8 cellular contexts compared by ENCODE assay signal in genomic region chr5:42994285-42995151, GRCh38. TPM values are rescaled to one million over a fixed set of nuclear protein-coding genes. Genes with fewer than 3 reads are reported as not detected.
DNase-seq lines count a peak whose midpoint lies in the region; ATAC-seq and TF ChIP-seq lines count a peak whose summit lies in the region.

No MANE protein-coding gene starts in this region.

- H3K4me1 ChIP-seq in GM23248 (ENCODE audit: insufficient read depth) (no peaks in the 10 kb centered on the region), Loucy (ENCODE audit: insufficient read depth, low read length, poor library complexity, severe bottlenecking) (peaks cover 43% of the 10 kb centered on the region)

- H3K27me3 ChIP-seq in GM23248 (replicated peaks; ENCODE audit: insufficient read depth) (no peaks in the 10 kb centered on the region), Loucy (ENCODE audit: insufficient read depth, low read length, poor library complexity, severe bottlenecking) (no peaks in the 10 kb centered on the region), WERI-Rb-1 (ENCODE audit: insufficient read depth, low read depth, severe bottlenecking) (peaks cover 83% of the 10 kb centered on the region)

- H3K9me3 ChIP-seq in GM23248 (ENCODE audit: low read depth), result no peaks in the 10 kb centered on the region
- H3K9me3 ChIP-seq in Loucy (ENCODE audit: insufficient read depth, low read depth, low read length), result no peaks in the 10 kb centered on the region
- peaks cover 41% of the 10 kb centered on the region for H3K9me3 ChIP-seq in WERI-Rb-1 (ENCODE audit: severe bottlenecking)

- WGBS in GM23248 (ENCODE audit: low coverage in 1 of 2, low lambda C conversion rate in 2 of 2, missing lambda C conversion rate in 2 of 2), 2 experiments, result 13% methylated on average over 47 of the region's 47 CpGs

- no peaks in the 10 kb centered on the region for H4K20me1 ChIP-seq in GM23248 (ENCODE audit: insufficient read depth)
- H4K20me1 ChIP-seq in Loucy (ENCODE audit: insufficient read depth, low read length, poor library complexity, severe bottlenecking), result no peaks in the 10 kb centered on the region

- H3K4me2 ChIP-seq in GM23248 (ENCODE audit: unreplicated experiment) (peak overlapping the region; percentile 64), Loucy (ENCODE audit: low read depth, low read length, poor library complexity, severe bottlenecking) (peak overlapping the region; percentile 92)

- H3K9ac ChIP-seq in GM23248 (peak overlapping the region; percentile 85), Loucy (ENCODE audit: low read depth, low read length, poor library complexity, severe bottlenecking) (peak overlapping the region; percentile 99)

- H3K79me2 ChIP-seq in GM23248 (ENCODE audit: insufficient read depth) (no peaks in the 10 kb centered on the region), Loucy (ENCODE audit: insufficient read depth, low read length) (peaks cover 79% of the 10 kb centered on the region)

- TF ChIP-seq CTCF in Loucy (conservative IDR thresholded peaks at IDR 0.05; ENCODE audit: low read length) (peak; percentile 75), WERI-Rb-1 (IDR thresholded peaks at IDR 0.05; ENCODE audit: low read depth, low read length) (peak; percentile 67)

- peak overlapping the region; percentile 71 for H3K4me3 ChIP-seq in GM23248
- H3K4me3 ChIP-seq in Loucy (ENCODE audit: low read length, poor library complexity, severe bottlenecking), result peak overlapping the region; percentile 87
- no peak overlapping the region for H3K4me3 ChIP-seq in WERI-Rb-1 (ENCODE audit: low read depth, low read length)

- H3K9me2 ChIP-seq in GM23248 (ENCODE audit: insufficient read depth) (no peaks in the 10 kb centered on the region), Loucy (replicated peaks; ENCODE audit: low read depth, low read length) (no peaks in the 10 kb centered on the region)

- peaks cover 24% of the 10 kb centered on the region for H3F3A ChIP-seq in GM23248 (ENCODE audit: insufficient read depth)
- H3F3A ChIP-seq in Loucy (ENCODE audit: low read depth), result peaks cover 22% of the 10 kb centered on the region; the same call in 1 of the 2 replicates

- intact Hi-C loops in left colon (cut with DNase I, micrococcal nuclease), result loop anchor here (5.0 to 10.0 kb wide), 3 partner anchors 42 to 50 kb away; partner anchors contain the start of gene ANXA2R (in 1 of the 2)

- H3K27ac ChIP-seq in GM23248, result peak overlapping the region; percentile 88
- no peak overlapping the region for H3K27ac ChIP-seq in WERI-Rb-1

- DNase-seq in ELF-1 (ENCODE audit: low read depth, low spot score) (peak; percentile 94), GM23248 (peak; percentile 93), WERI-Rb-1 (peak; percentile 61), left colon (peak; percentile 80 to 90), DMS153 treated with DMSO at 0.1 percent for 48 hours (lab: John Stamatoyannopoulos, UW; ENCODE audit: unreplicated experiment) (no peak)
- DNase-seq in central memory CD4-positive, alpha-beta T cell, result peak; percentile 85
- peak; percentile 54 to 72 for DNase-seq in stimulated activated CD4-positive, alpha-beta T cell treated with anti-CD3 and anti-CD28 coated beads, Interleukin-1b, Interleukin-23, amount 100 ng/mL, for 1 hour (ENCODE audit: low read depth in 2 of 2)

- H2AFZ ChIP-seq in GM23248 (peak overlapping the region; percentile 89), Loucy (ENCODE audit: low read length) (no peak overlapping the region)

- H3K36me3 ChIP-seq in GM23248 (ENCODE audit: low read depth) (no peaks in the 10 kb centered on the region), Loucy (ENCODE audit: insufficient read depth, low read length) (no peaks in the 10 kb centered on the region), WERI-Rb-1 (no peaks in the 10 kb centered on the region)

- in situ Hi-C loops in GM23248 (cut with MboI), result no loop called here

- ATAC-seq in left colon, result peak; percentile 82

RNA-seq across cellular contexts. Expression of gene ANXA2R, which starts 45.6 kb away (rescaled TPM):
- 0.13 and 1.2 TPM in 2 replicates for total RNA-seq in GM23248 (2014; rRNA removed; shearing (Covaris generic))
- polyA plus RNA-seq in GM23248 (2016; fragmentation: Nextera tagmentation; extraction: Ambion mirVana), result 0.35 and 0.56 TPM in 2 replicates
- total RNA-seq in left colon, result 1 to 10 TPM; 1.0 to 1.3 TPM
